ENCODE assay signal across 9 cellular contexts in the genomic region with DNA sequence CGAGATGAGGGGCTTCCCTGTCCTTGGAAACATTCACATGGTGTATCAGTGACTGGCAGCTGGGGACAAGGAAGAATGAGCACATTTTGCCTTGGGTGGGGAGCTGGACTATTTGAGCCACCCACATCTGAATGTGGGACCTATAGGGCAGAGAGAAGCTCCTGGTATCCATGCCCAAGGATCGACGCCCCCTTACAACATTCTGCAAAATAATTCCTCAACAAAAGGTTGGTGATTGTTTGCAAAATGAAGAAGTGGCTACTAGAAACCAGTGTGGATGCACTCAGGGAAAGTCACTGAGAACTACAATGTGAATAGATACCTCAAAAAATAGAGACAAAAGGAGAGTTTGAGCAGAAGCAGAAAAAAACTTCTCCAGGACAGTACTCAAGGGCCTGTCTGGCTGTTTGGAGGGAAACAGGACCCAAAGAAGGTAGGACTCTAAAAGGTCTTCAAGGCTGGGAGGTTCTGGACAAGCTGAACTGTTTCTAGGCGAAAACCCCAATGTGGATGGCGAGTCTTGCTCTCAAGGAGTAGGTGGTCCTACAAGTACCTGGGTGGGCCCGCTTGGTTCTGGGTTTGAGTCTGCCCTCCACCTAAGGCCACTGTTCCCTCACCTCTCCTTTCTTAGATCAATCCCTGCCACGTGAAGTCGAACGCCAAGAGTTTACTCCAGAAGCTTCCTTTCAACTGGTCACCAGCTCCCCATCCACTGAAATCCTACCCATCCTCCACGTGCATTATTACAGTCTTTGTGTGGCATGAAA.
DNase-seq lines count a peak whose midpoint lies in the region; ATAC-seq and TF ChIP-seq lines count a peak whose summit lies in the region.
"Had no signal": no experiment of that assay in that cellular context is flagged by ENCODE, and none has a peak within 500 bp of the region (broad histone marks: within the 10 kb centered on the region; RNA-seq: fewer than 3 reads in every experiment).

No MANE protein-coding gene starts in this region.

- peak overlapping the region; percentile 93 for H3K4me3 Mint-ChIP-seq in CD8-positive, alpha-beta T cell

- no peak overlapping the region for H3K4ac ChIP-seq in neuronal stem cell (ENCODE audit: low read length)

- no peak for ATAC-seq in CD8-positive, alpha-beta T cell
- ATAC-seq in GM18867 (IDR thresholded peaks at IDR 0.05; ENCODE audit: unreplicated experiment), result no peak

- no peak overlapping the region for H3K27ac ChIP-seq in CD8-positive, alpha-beta T cell (ENCODE audit: low read depth, low read length)
- H3K27ac ChIP-seq in neuronal stem cell (replicated peaks; ENCODE audit: low read length), result no peak overlapping the region

- H3K27me3 Mint-ChIP-seq in CD8-positive, alpha-beta T cell (ENCODE audit: low read depth), result no peaks in the 10 kb centered on the region

- H2AFZ ChIP-seq in neuronal stem cell (ENCODE audit: low read length), result no peak overlapping the region

- no peak overlapping the region for H2AK5ac ChIP-seq in neuronal stem cell (ENCODE audit: low read depth, low read length)

- H3K18ac ChIP-seq in neuronal stem cell (ENCODE audit: low read length), result no peak overlapping the region

- intact Hi-C loops in CD8-positive, alpha-beta T cell (cut with DNase I, micrococcal nuclease), result loop anchor here (10.0 kb wide), 4 partner anchors 358 to 1432 kb away; a partner anchor contains a TSS

- no peak overlapping the region for H4K91ac ChIP-seq in neuronal stem cell (ENCODE audit: low read depth, low read length, poor library complexity)

- H3K4me3 ChIP-seq in CD8-positive, alpha-beta T cell (ENCODE audit: low read depth, low read length), result no peak overlapping the region
- H3K4me3 ChIP-seq in MG63, result peak overlapping the region; percentile 63; the same call in 1 of the 2 replicates
- peak overlapping the region; percentile 77 for H3K4me3 ChIP-seq in choroid plexus epithelial cell (ENCODE audit: low read depth, low read length)
- H3K4me3 ChIP-seq in neuronal stem cell (ENCODE audit: low read length in 2 of 2), result peak overlapping the region; percentile 39 to 91

- DNase-seq in CD8-positive, alpha-beta T cell, result no peak
- DNase-seq in MG63 (no peak), choroid plexus epithelial cell (ENCODE audit: low read depth) (no peak), neuronal stem cell (ENCODE audit: low spot score) (no peak), SW480 (ENCODE audit: low spot score) (no peak)
- DNase-seq in stimulated activated CD8-positive, alpha-beta memory T cell treated with anti-CD3 and anti-CD28 coated beads, Interleukin-4, amount 100 ng/mL, for 48 hours, result no peak
- DNase-seq in effector CD4-positive, alpha-beta T cell, result no peak
- DNase-seq: NCI-H2107 had no signal

- H3K14ac ChIP-seq in neuronal stem cell (ENCODE audit: low read length), result no peak overlapping the region

- peaks cover 26% of the 10 kb centered on the region for H3K36me3 ChIP-seq in CD8-positive, alpha-beta T cell (ENCODE audit: insufficient read depth, low read length)
- H3K36me3 ChIP-seq in MG63, result no peaks in the 10 kb centered on the region; the same call in 1 of the 2 replicates
- peaks cover 22 to 51% of the 10 kb centered on the region in 2 donors for H3K36me3 ChIP-seq in neuronal stem cell (replicated peaks in 1 of 2; ENCODE audit: control insufficient read depth in 2 of 2, insufficient read depth in 2 of 2, low read length in 2 of 2)

- peak overlapping the region; percentile 60 for H3K27ac Mint-ChIP-seq in CD8-positive, alpha-beta T cell

- peaks cover 27% of the 10 kb centered on the region for H3K4me1 ChIP-seq in CD8-positive, alpha-beta T cell (ENCODE audit: insufficient read depth, low read length)
- H3K4me1 ChIP-seq in neuronal stem cell (ENCODE audit: control insufficient read depth in 2 of 2, insufficient read depth in 1 of 2, low read depth in 1 of 2, low read length in 2 of 2), result peaks cover 6 to 11% of the 10 kb centered on the region in 2 donors

- no peaks in the 10 kb centered on the region for H3K9me3 Mint-ChIP-seq in CD8-positive, alpha-beta T cell

- no peak overlapping the region for H3K4me2 ChIP-seq in neuronal stem cell (ENCODE audit: insufficient read depth, low read length, poor library complexity, severe bottlenecking)

- peaks cover 41% of the 10 kb centered on the region for H3K4me1 Mint-ChIP-seq in CD8-positive, alpha-beta T cell (ENCODE audit: low read depth)

- H3K9me3 ChIP-seq in CD8-positive, alpha-beta T cell (ENCODE audit: low read length), result no peaks in the 10 kb centered on the region
- no peaks in the 10 kb centered on the region for H3K9me3 ChIP-seq in MG63
- H3K9me3 ChIP-seq in neuronal stem cell (replicated peaks in 1 of 2; ENCODE audit: control insufficient read depth in 2 of 2, insufficient read depth in 1 of 2, low read depth in 1 of 2, low read length in 2 of 2), result no peaks in the 10 kb centered on the region

- CTCF ChIA-PET in CD8-positive, alpha-beta T cell (lab: Charles Lee), result interaction anchor here (1.7 kb wide), 1 partner anchor 18 kb away, joined by 4 read pairs; no protein-coding TSS in a partner anchor

- H3K9ac ChIP-seq in neuronal stem cell (ENCODE audit: low read depth, low read length, poor library complexity), result no peak overlapping the region

- no peak overlapping the region for H2BK12ac ChIP-seq in neuronal stem cell (ENCODE audit: low read length)

- H3K23ac ChIP-seq in neuronal stem cell (ENCODE audit: low read depth, low read length, poor library complexity), result no peak overlapping the region

- no peak overlapping the region for H4K8ac ChIP-seq in neuronal stem cell (ENCODE audit: low read depth, low read length)

- no CpG with 5 or more reads among the region's 10 CpGs for WGBS in neuronal stem cell (ENCODE audit: extremely low coverage in 2 of 2, insufficient read length in 2 of 2, insufficient replicate concordance in 1 of 2), 2 donors

- no peaks in the 10 kb centered on the region for H3K27me3 ChIP-seq in CD8-positive, alpha-beta T cell (ENCODE audit: insufficient read depth, low read length)
- H3K27me3 ChIP-seq in MG63 (no peaks in the 10 kb centered on the region), neuronal stem cell (ENCODE audit: control insufficient read depth in 3 of 3, insufficient read depth in 3 of 3, low read depth in 1 of 3, low read length in 3 of 3) (no peaks in the 10 kb centered on the region)

- H2BK15ac ChIP-seq in neuronal stem cell (ENCODE audit: low read length), result no peak overlapping the region

- POLR2A ChIA-PET in CD8-positive, alpha-beta T cell (lab: Charles Lee), result no interaction called here

- peaks cover 45% of the 10 kb centered on the region for H3K36me3 Mint-ChIP-seq in CD8-positive, alpha-beta T cell

- no peak for TF ChIP-seq CTCF in CD8-positive, alpha-beta T cell (IDR thresholded peaks at IDR 0.05)
- TF ChIP-seq CTCF in choroid plexus epithelial cell (conservative IDR thresholded peaks at IDR 0.05; ENCODE audit: low read depth, low read length), result no peak

- peaks cover 7% of the 10 kb centered on the region for H3K79me1 ChIP-seq in neuronal stem cell (ENCODE audit: low read depth, low read length)

- no peak overlapping the region for H2BK120ac ChIP-seq in neuronal stem cell (ENCODE audit: low read depth, low read length)

- H2BK5ac ChIP-seq in neuronal stem cell (ENCODE audit: low read length), result no peak overlapping the region
